Comparison of ENCODE assay signal across 2 cellular contexts in genomic region chr7:93332172-93332571, GRCh38.
TF ChIP-seq lines count a peak whose summit lies in the region.

No MANE protein-coding gene starts in this region.

TF ChIP-seq in HepG2, 621 proteins besides CTCF, POLR2A, EP300 and RAD21:
- TF ChIP-seq ZNF264 (CRISPR knock-in tag; IDR thresholded peaks at IDR 0.05) (peak; percentile 52; the same call in 1 of the 2 replicates), PHF8 (CRISPR knock-in tag; IDR thresholded peaks at IDR 0.05) (no peak)

TF ChIP-seq in IMR-90, 13 proteins besides CTCF, POLR2A, EP300 and RAD21:
- TF ChIP-seq SMC3 (IDR thresholded peaks at IDR 0.05; ENCODE audit: low read depth, low read length) (no peak), ELK1 (IDR thresholded peaks at IDR 0.05; ENCODE audit: borderline replicate concordance, low read depth, low read length) (no peak), RFX5 (IDR thresholded peaks at IDR 0.05; ENCODE audit: low read depth, low read length) (no peak)
TF ChIP-seq in IMR-90: peak in this region for 0.
